In genomic region chr2:232791518-232791917, GRCh38 we compare ENCODE assay signal across 8 cellular contexts. TPM values are rescaled to one million over a fixed set of nuclear protein-coding genes. Genes with fewer than 3 reads are reported as not detected.
"Had no signal": no experiment of that assay in that cellular context is flagged by ENCODE, and none has a peak within 500 bp of the region (broad histone marks: within the 10 kb centered on the region; RNA-seq: fewer than 3 reads in every experiment).

No MANE protein-coding gene starts in this region.

- H3K4me3 ChIP-seq: K562 had no signal

- H3K9me3 Mint-ChIP-seq: IgD-negative memory B cell had no signal

- ATAC-seq: HepG2, K562 had no signal

- DNase-seq: IMR-90, KBM-7 had no signal

- H3K27ac ChIP-seq: HL-60 had no signal

- H3K4me3 Mint-ChIP-seq: IgD-negative memory B cell had no signal

- H3K27me3 Mint-ChIP-seq: IgD-negative memory B cell had no signal

RNA-seq across cellular contexts. Expression of gene KCNJ13, which starts 15.2 kb away (rescaled TPM):
- total RNA-seq: HepG2, HT-29, HT1080, IMR-90, K562 had no signal
- polyA plus RNA-seq: HepG2, IMR-90 had no signal
